In genomic region chr2:10042301-10043161, GRCh38 we compare ENCODE assay signal across 8 cellular contexts. TPM values are rescaled to one million over a fixed set of nuclear protein-coding genes. Genes with fewer than 3 reads are reported as not detected.
DNase-seq lines count a peak whose midpoint lies in the region; ATAC-seq, FAIRE-seq and TF ChIP-seq lines count a peak whose summit lies in the region.

No MANE protein-coding gene starts in this region.

- no peaks in the 10 kb centered on the region for H3K9me3 ChIP-seq in ectodermal cell (ENCODE audit: control insufficient read depth, low read length)
- H3K9me3 ChIP-seq in HepG2 (ENCODE audit: low read length), result no peaks in the 10 kb centered on the region

- TSS peak; percentile 63 for BruUV-seq in HepG2 (replicated peaks; lab: Mats Ljungman, UMichigan)

- no peak for FAIRE-seq in HepG2 (lab: Jason Lieb, UNC)

- CTCF ChIA-PET in HepG2 (lab: Yijun Ruan, JAX; ENCODE audit: low intra/inter-chr PET ratio, low total read pairs), result no interaction called here

- H3K36me3 ChIP-seq in ectodermal cell (ENCODE audit: control insufficient read depth, insufficient read depth, low read length) (no peaks in the 10 kb centered on the region), HepG2 (replicated peaks in 1 of 2; ENCODE audit: control insufficient read depth in 1 of 2, insufficient read depth in 2 of 2, low read length in 2 of 2) (0 out of 5 replicates have a peak, but pooled peaks cover 0 to 2% of the 10 kb centered on the region in 2 experiments)

- TF ChIP-seq POLR2A in HepG2 (IDR thresholded peaks at IDR 0.05; ENCODE audit: insufficient read depth in 1 of 2, low read depth in 2 of 2, low read length in 2 of 2), result no peak

- in situ Hi-C loops in HepG2 (cut with HindIII; ENCODE audit: extremely low pct_ligation_motif_present, low pct_unique_long_range_greater_than_20kb), result no loop called here

- H3K27ac ChIP-seq in ectodermal cell (ENCODE audit: insufficient read depth, low read depth, low read length, poor library complexity, severe bottlenecking) (peak overlapping the region; percentile 83), HepG2 (ENCODE audit: extremely low read length, insufficient read depth, low read length) (peak overlapping the region; percentile 57)

- WGBS in ectodermal cell, 2 experiments, result 5% methylated on average over 53 to 54 of the region's 54 CpGs
- WGBS in HepG2 (ENCODE audit: low lambda C conversion rate), result 63% methylated on average over 47 of the region's 54 CpGs

- H3K4me3 ChIP-seq in ectodermal cell (ENCODE audit: insufficient read depth, low read depth, low read length) (peak overlapping the region; percentile 42), HepG2 (replicated peaks in 1 of 3; ENCODE audit: insufficient read depth in 1 of 3, low read depth in 2 of 3, low read length in 3 of 3) (peak overlapping the region in 1 of 3 experiments; percentile 45; a peak in 1 of 6 replicates)

- TF ChIP-seq EP300 in HepG2 (IDR thresholded peaks at IDR 0.05; ENCODE audit: low read depth in 2 of 2, low read length in 2 of 2) (no peak), HepG2 (CRISPR knock-in tag; IDR thresholded peaks at IDR 0.05; ENCODE audit: borderline replicate concordance) (no peak)

- peak; percentile 76 for DNase-seq in activated CD8-positive, alpha-beta memory T cell treated with anti-CD3 and anti-CD28 coated beads for 24 hours
- DNase-seq in activated CD8-positive, alpha-beta memory T cell treated with anti-CD3 and anti-CD28 coated beads, Interleukin-2, amount 50 U/mL, for 48 hours, result no peak
- DNase-seq in activated CD4-positive, alpha-beta T cell treated with anti-CD3 and anti-CD28 coated beads for 48 hours, result peak; percentile 36
- peak; percentile 80 for DNase-seq in HepG2 (ENCODE audit: low spot score)
- DNase-seq in stimulated activated CD8-positive, alpha-beta memory T cell treated with anti-CD3 and anti-CD28 coated beads, Interleukin-12 subunit alpha, Interleukin-12 subunit beta, amount 100 ng/mL, for 4 hours (ENCODE audit: low read depth), result peak; percentile 23

- H3K27me3 ChIP-seq in ectodermal cell (ENCODE audit: control insufficient read depth, insufficient read depth, low read length, poor library complexity, severe bottlenecking), result peaks cover 5% of the 10 kb centered on the region
- H3K27me3 ChIP-seq in HepG2 (ENCODE audit: control insufficient read depth in 1 of 2, insufficient read depth in 2 of 2, low read length in 2 of 2), result peaks cover 7 to 42% of the 10 kb centered on the region in 2 experiments

- TF ChIP-seq RAD21 in HepG2 (CRISPR knock-in tag; IDR thresholded peaks at IDR 0.05), result no peak; the same call in 1 of the 2 replicates

- H4K20me1 ChIP-seq in HepG2 (ENCODE audit: insufficient read depth, low read length), result no peaks in the 10 kb centered on the region

- no peak overlapping the region for H3K9ac ChIP-seq in HepG2 (ENCODE audit: insufficient read depth, low read depth, low read length)

- H3K4me2 ChIP-seq in HepG2 (ENCODE audit: low read depth, low read length), result peak overlapping the region; percentile 56; the same call in 1 of the 2 replicates

- H2AFZ ChIP-seq in HepG2 (ENCODE audit: low read length), result no peak overlapping the region

- 0 out of 2 replicates have a peak, but pooled peaks have one; percentile 6 for TF ChIP-seq CTCF in HepG2 (CRISPR knock-in tag; IDR thresholded peaks at IDR 0.05)

- H3K4me1 ChIP-seq in ectodermal cell (ENCODE audit: control insufficient read depth, insufficient read depth, low read length) (peaks cover 8% of the 10 kb centered on the region), HepG2 (ENCODE audit: insufficient read depth, low read length) (peaks cover 52% of the 10 kb centered on the region)

- intact Hi-C loops in HepG2 (cut with micrococcal nuclease; ENCODE audit: unreplicated experiment), result no loop called here

- no peaks in the 10 kb centered on the region for H3K79me2 ChIP-seq in HepG2 (ENCODE audit: insufficient read depth, low read length)

- ATAC-seq in HepG2 (peak; percentile 53), GM19328 (IDR thresholded peaks at IDR 0.05; ENCODE audit: unreplicated experiment) (no peak), GM21526 (IDR thresholded peaks at IDR 0.05; ENCODE audit: low FRiP score, unreplicated experiment) (no peak)

- POLR2A ChIA-PET in HepG2 (lab: Yijun Ruan, JAX), result interaction anchor here (0.8 to 2.2 kb wide), 9 partner anchors 8 to 407 kb away, joined by 3 to 18 read pairs (median 4); partner anchors contain the start of gene TAF1B

TF ChIP-seq in HepG2, 621 proteins besides CTCF, POLR2A, EP300 and RAD21 (continues in another document):
- TF ChIP-seq ZSCAN9 (CRISPR knock-in tag; IDR thresholded peaks at IDR 0.05; ENCODE audit: borderline replicate concordance), result no peak; the same call in 1 of the 2 replicates
- 0 out of 2 replicates have a peak, but pooled peaks have one; percentile 6 for TF ChIP-seq CBFB (CRISPR knock-in tag; IDR thresholded peaks at IDR 0.05)
- TF ChIP-seq ZC3H13 (CRISPR knock-in tag; IDR thresholded peaks at IDR 0.05), result 0 out of 2 replicates have a peak, but pooled peaks have one; percentile 8
- no peak for TF ChIP-seq CENPX (CRISPR knock-in tag; IDR thresholded peaks at IDR 0.05)
- TF ChIP-seq ZNF691 (CRISPR knock-in tag; IDR thresholded peaks at IDR 0.05; ENCODE audit: borderline replicate concordance, low read depth), result no peak
- TF ChIP-seq RELA (CRISPR knock-in tag; IDR thresholded peaks at IDR 0.05), result no peak

RNA-seq across cellular contexts. Expression of gene KLF11, which starts 0.8 kb away (rescaled TPM):
- polyA plus RNA-seq in ectodermal cell (2013, experiment 1 of 4), result 31.9 TPM
- polyA plus RNA-seq in ectodermal cell (2013, experiment 2 of 4), result 33.3 TPM
- polyA plus RNA-seq in ectodermal cell (2013, experiment 3 of 4), result 27.1 TPM
- 29.8 TPM for polyA plus RNA-seq in ectodermal cell (2013, experiment 4 of 4)
- 2.5 and 3.1 TPM in 2 replicates for total RNA-seq in HepG2 (2016; rRNA removed; fragmentation: Illumina TruSeq; extraction: Trizol)
- 0.53 and 0.71 TPM in 2 replicates for total RNA-seq in HepG2 (2016; cell fraction: cytosol; rRNA removed; fragmentation: Illumina TruSeq; extraction: Trizol; ENCODE audit: low read depth)
- 2.6 and 2.9 TPM in 2 replicates for total RNA-seq in HepG2 (2016; cell fraction: insoluble cytoplasmic fraction; rRNA removed; fragmentation: Illumina TruSeq; extraction: Trizol)
- 3.0 and 3.1 TPM in 2 replicates for total RNA-seq in HepG2 (2016; cell fraction: membrane; rRNA removed; fragmentation: Illumina TruSeq; extraction: Trizol)
- total RNA-seq in HepG2 (2016; cell fraction: nucleus; rRNA removed; fragmentation: Illumina TruSeq; extraction: Trizol), result 2.7 and 3.1 TPM in 2 replicates
- polyA plus RNA-seq in HepG2 (2011; rRNA removed), result 11.8 and 16.9 TPM in 2 replicates
- 5.0 and 9.2 TPM in 2 replicates for polyA plus RNA-seq in HepG2 (2011; cell fraction: cytosol; rRNA removed)
- polyA plus RNA-seq in HepG2 (2011; cell fraction: nucleus; rRNA removed), result 5.8 and 9.5 TPM in 2 replicates
- 8.7 and 11.2 TPM in 2 replicates for polyA plus RNA-seq in HepG2 (2012)
- 0.48 and 0.57 TPM in 2 replicates for polyA plus RNA-seq in HepG2 (2016; cell fraction: cytosol; fragmentation: Illumina TruSeq; extraction: Trizol; ENCODE audit: low read depth)
- 2.9 and 3.2 TPM in 2 replicates for polyA plus RNA-seq in HepG2 (2016; cell fraction: insoluble cytoplasmic fraction; fragmentation: Illumina TruSeq; extraction: Trizol; ENCODE audit: low read depth)
- 1.8 and 2.0 TPM in 2 replicates for polyA plus RNA-seq in HepG2 (2016; cell fraction: membrane; fragmentation: Illumina TruSeq; extraction: Trizol; ENCODE audit: low read depth)
- polyA plus RNA-seq in HepG2 (2016; cell fraction: nucleus; fragmentation: Illumina TruSeq; extraction: Trizol; ENCODE audit: insufficient read depth, low read depth), result 4.8 and 5.6 TPM in 2 replicates
- 22.9 and 78.5 TPM in 2 replicates for polyA minus RNA-seq in HepG2 (2011; rRNA and poly(A)+ RNA removed; ENCODE audit: low replicate concordance)
- 5.3 and 10.4 TPM in 2 replicates for polyA minus RNA-seq in HepG2 (2011; cell fraction: cytosol; rRNA and poly(A)+ RNA removed)
- polyA minus RNA-seq in HepG2 (2011; cell fraction: nucleus; rRNA and poly(A)+ RNA removed), result 7.1 and 10.8 TPM in 2 replicates

RNA-seq across cellular contexts. Expression of gene CYS1, which starts 37.7 kb away (rescaled TPM):
- polyA plus RNA-seq in ectodermal cell (2013, experiment 1 of 4), result 1.0 TPM
- 0.28 TPM for polyA plus RNA-seq in ectodermal cell (2013, experiment 2 of 4)
- polyA plus RNA-seq in ectodermal cell (2013, experiment 3 of 4), result 0.43 TPM
- polyA plus RNA-seq in ectodermal cell (2013, experiment 4 of 4), result 0.16 TPM
- total RNA-seq in HepG2 (2016; rRNA removed; fragmentation: Illumina TruSeq; extraction: Trizol), result not detected in 2 replicates
- total RNA-seq in HepG2 (2016; cell fraction: cytosol; rRNA removed; fragmentation: Illumina TruSeq; extraction: Trizol; ENCODE audit: low read depth), result 0.09 TPM in 1 of 2 replicates, not detected in the other
- not detected in 2 replicates for total RNA-seq in HepG2 (2016; cell fraction: insoluble cytoplasmic fraction; rRNA removed; fragmentation: Illumina TruSeq; extraction: Trizol)
- 0.14 TPM in 1 of 2 replicates, not detected in the other for total RNA-seq in HepG2 (2016; cell fraction: membrane; rRNA removed; fragmentation: Illumina TruSeq; extraction: Trizol)
- total RNA-seq in HepG2 (2016; cell fraction: nucleus; rRNA removed; fragmentation: Illumina TruSeq; extraction: Trizol), result not detected in 2 replicates
- polyA plus RNA-seq in HepG2 (2011; rRNA removed), result 0.04 TPM in 2 replicates
- polyA plus RNA-seq in HepG2 (2011; cell fraction: cytosol; rRNA removed), result 0.04 and 0.12 TPM in 2 replicates
- polyA plus RNA-seq in HepG2 (2011; cell fraction: nucleus; rRNA removed), result 0.03 TPM in 1 of 2 replicates, not detected in the other
- polyA plus RNA-seq in HepG2 (2012), result 0.13 TPM in 1 of 2 replicates, not detected in the other
- not detected in 2 replicates for polyA plus RNA-seq in HepG2 (2016; cell fraction: cytosol; fragmentation: Illumina TruSeq; extraction: Trizol; ENCODE audit: low read depth)
- polyA plus RNA-seq in HepG2 (2016; cell fraction: insoluble cytoplasmic fraction; fragmentation: Illumina TruSeq; extraction: Trizol; ENCODE audit: low read depth), result not detected in 2 replicates
- polyA plus RNA-seq in HepG2 (2016; cell fraction: membrane; fragmentation: Illumina TruSeq; extraction: Trizol; ENCODE audit: low read depth), result not detected in 2 replicates
- polyA plus RNA-seq in HepG2 (2016; cell fraction: nucleus; fragmentation: Illumina TruSeq; extraction: Trizol; ENCODE audit: insufficient read depth, low read depth), result not detected in 2 replicates
- 0.16 TPM in 1 of 2 replicates, not detected in the other for polyA minus RNA-seq in HepG2 (2011; rRNA and poly(A)+ RNA removed; ENCODE audit: low replicate concordance)
- polyA minus RNA-seq in HepG2 (2011; cell fraction: cytosol; rRNA and poly(A)+ RNA removed), result not detected in 2 replicates
- not detected in 2 replicates for polyA minus RNA-seq in HepG2 (2011; cell fraction: nucleus; rRNA and poly(A)+ RNA removed)
